1 cellular context compared by ENCODE assay signal in the genomic region with DNA sequence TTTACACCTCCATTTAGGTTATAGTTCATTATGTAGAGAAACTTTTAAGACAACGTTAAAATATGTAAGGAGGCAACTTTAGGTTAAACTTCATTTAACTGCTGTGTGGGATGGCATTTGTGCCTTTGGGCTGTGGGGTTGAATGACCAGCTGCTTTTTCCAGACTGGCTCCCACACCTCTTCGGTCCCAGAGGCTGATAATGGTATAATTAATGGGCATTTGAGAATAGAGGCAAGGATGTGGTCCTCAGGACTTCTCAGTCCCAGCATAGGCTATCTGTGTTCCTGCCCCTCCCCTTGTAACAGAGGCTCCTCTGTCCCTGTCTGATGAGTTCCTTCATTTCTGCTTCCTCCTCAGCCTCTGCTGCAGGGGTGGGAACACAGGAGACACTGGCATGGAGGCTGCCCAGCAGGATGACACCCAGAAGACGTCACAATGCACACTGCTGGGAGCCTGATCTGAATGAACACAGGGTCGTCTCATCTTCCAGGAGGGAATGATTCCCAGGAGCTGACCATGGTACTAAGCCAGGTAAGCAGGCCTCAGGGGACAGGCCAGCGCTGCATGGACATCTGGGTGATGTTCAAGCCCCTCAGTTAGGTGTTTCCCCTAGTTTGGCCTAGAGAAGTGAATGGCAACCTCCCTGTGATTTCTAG.
A peak's percentile ranks its signal among the peaks of the same experiment; 100 is the strongest.
TF ChIP-seq lines count a peak whose summit lies in the region.

No MANE protein-coding gene starts in this region.

TF ChIP-seq in K562, 482 proteins besides CTCF, POLR2A, EP300 and RAD21 (continued from another document and continues in another):
- TF ChIP-seq, protein P1, sequence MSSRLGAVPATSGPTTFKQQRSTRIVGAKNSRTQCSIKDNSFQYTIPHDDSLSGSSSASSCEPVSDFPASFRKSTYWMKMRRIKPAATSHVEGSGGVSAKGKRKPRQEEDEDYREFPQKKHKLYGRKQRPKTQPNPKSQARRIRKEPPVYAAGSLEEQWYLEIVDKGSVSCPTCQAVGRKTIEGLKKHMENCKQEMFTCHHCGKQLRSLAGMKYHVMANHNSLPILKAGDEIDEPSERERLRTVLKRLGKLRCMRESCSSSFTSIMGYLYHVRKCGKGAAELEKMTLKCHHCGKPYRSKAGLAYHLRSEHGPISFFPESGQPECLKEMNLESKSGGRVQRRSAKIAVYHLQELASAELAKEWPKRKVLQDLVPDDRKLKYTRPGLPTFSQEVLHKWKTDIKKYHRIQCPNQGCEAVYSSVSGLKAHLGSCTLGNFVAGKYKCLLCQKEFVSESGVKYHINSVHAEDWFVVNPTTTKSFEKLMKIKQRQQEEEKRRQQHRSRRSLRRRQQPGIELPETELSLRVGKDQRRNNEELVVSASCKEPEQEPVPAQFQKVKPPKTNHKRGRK (tag; IDR thresholded peaks at IDR 0.05) = no peak
- TF ChIP-seq ZNF668 (CRISPR knock-in tag; IDR thresholded peaks at IDR 0.05) = no peak
- no peak for TF ChIP-seq ILF3 (IDR thresholded peaks at IDR 0.05; ENCODE audit: borderline replicate concordance)
- TF ChIP-seq, protein P2, sequence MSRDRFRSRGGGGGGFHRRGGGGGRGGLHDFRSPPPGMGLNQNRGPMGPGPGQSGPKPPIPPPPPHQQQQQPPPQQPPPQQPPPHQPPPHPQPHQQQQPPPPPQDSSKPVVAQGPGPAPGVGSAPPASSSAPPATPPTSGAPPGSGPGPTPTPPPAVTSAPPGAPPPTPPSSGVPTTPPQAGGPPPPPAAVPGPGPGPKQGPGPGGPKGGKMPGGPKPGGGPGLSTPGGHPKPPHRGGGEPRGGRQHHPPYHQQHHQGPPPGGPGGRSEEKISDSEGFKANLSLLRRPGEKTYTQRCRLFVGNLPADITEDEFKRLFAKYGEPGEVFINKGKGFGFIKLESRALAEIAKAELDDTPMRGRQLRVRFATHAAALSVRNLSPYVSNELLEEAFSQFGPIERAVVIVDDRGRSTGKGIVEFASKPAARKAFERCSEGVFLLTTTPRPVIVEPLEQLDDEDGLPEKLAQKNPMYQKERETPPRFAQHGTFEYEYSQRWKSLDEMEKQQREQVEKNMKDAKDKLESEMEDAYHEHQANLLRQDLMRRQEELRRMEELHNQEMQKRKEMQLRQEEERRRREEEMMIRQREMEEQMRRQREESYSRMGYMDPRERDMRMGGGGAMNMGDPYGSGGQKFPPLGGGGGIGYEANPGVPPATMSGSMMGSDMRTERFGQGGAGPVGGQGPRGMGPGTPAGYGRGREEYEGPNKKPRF (IDR thresholded peaks at IDR 0.05; ENCODE audit: low read depth, low read length) = no peak
- no peak for TF ChIP-seq HDAC8 (tag; IDR thresholded peaks at IDR 0.05)
- TF ChIP-seq, protein P3, sequence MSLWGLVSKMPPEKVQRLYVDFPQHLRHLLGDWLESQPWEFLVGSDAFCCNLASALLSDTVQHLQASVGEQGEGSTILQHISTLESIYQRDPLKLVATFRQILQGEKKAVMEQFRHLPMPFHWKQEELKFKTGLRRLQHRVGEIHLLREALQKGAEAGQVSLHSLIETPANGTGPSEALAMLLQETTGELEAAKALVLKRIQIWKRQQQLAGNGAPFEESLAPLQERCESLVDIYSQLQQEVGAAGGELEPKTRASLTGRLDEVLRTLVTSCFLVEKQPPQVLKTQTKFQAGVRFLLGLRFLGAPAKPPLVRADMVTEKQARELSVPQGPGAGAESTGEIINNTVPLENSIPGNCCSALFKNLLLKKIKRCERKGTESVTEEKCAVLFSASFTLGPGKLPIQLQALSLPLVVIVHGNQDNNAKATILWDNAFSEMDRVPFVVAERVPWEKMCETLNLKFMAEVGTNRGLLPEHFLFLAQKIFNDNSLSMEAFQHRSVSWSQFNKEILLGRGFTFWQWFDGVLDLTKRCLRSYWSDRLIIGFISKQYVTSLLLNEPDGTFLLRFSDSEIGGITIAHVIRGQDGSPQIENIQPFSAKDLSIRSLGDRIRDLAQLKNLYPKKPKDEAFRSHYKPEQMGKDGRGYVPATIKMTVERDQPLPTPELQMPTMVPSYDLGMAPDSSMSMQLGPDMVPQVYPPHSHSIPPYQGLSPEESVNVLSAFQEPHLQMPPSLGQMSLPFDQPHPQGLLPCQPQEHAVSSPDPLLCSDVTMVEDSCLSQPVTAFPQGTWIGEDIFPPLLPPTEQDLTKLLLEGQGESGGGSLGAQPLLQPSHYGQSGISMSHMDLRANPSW (CRISPR knock-in tag; IDR thresholded peaks at IDR 0.05) = 0 out of 2 replicates have a peak, but pooled peaks have one; percentile 23
- no peak for TF ChIP-seq CREBBP (IDR thresholded peaks at IDR 0.05; ENCODE audit: low read depth, low read length)
- TF ChIP-seq, protein P4, sequence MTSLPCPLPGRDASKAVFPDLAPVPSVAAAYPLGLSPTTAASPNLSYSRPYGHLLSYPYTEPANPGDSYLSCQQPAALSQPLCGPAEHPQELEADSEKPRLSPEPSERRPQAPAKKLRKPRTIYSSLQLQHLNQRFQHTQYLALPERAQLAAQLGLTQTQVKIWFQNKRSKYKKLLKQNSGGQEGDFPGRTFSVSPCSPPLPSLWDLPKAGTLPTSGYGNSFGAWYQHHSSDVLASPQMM (CRISPR knock-in tag; IDR thresholded peaks at IDR 0.05) = no peak
- TF ChIP-seq FOXA1 (IDR thresholded peaks at IDR 0.05; ENCODE audit: borderline replicate concordance) = no peak
- TF ChIP-seq BACH1 (tag; IDR thresholded peaks at IDR 0.05) = no peak
- TF ChIP-seq SNRNP70 (optimal IDR thresholded peaks at IDR 0.05; ENCODE audit: low read depth, low read length) = no peak
- no peak for TF ChIP-seq TEAD1 (CRISPR knock-in tag; IDR thresholded peaks at IDR 0.05)
- TF ChIP-seq ZNF589 (CRISPR knock-in tag; IDR thresholded peaks at IDR 0.05; ENCODE audit: low read depth) = no peak
- no peak for TF ChIP-seq RBM25 (IDR thresholded peaks at IDR 0.05; ENCODE audit: low read depth, low read length, severe bottlenecking)
- no peak for TF ChIP-seq FOXJ2 (tag; IDR thresholded peaks at IDR 0.05)
- TF ChIP-seq, protein P5, sequence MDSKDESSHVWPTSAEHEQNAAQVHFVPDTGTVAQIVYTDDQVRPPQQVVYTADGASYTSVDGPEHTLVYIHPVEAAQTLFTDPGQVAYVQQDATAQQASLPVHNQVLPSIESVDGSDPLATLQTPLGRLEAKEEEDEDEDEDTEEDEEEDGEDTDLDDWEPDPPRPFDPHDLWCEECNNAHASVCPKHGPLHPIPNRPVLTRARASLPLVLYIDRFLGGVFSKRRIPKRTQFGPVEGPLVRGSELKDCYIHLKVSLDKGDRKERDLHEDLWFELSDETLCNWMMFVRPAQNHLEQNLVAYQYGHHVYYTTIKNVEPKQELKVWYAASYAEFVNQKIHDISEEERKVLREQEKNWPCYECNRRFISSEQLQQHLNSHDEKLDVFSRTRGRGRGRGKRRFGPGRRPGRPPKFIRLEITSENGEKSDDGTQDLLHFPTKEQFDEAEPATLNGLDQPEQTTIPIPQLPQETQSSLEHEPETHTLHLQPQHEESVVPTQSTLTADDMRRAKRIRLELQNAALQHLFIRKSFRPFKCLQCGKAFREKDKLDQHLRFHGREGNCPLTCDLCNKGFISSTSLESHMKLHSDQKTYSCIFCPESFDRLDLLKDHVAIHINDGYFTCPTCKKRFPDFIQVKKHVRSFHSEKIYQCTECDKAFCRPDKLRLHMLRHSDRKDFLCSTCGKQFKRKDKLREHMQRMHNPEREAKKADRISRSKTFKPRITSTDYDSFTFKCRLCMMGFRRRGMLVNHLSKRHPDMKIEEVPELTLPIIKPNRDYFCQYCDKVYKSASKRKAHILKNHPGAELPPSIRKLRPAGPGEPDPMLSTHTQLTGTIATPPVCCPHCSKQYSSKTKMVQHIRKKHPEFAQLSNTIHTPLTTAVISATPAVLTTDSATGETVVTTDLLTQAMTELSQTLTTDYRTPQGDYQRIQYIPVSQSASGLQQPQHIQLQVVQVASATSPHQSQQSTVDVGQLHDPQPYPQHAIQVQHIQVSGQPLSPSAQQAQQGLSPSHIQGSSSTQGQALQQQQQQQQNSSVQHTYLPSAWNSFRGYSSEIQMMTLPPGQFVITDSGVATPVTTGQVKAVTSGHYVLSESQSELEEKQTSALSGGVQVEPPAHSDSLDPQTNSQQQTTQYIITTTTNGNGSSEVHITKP (IDR thresholded peaks at IDR 0.05; ENCODE audit: partially characterized antibody) = no peak
- TF ChIP-seq SRSF3 (IDR thresholded peaks at IDR 0.05; ENCODE audit: insufficient read depth, low read length) = 0 out of 2 replicates have a peak, but pooled peaks have one; percentile 68
- TF ChIP-seq, protein P6, sequence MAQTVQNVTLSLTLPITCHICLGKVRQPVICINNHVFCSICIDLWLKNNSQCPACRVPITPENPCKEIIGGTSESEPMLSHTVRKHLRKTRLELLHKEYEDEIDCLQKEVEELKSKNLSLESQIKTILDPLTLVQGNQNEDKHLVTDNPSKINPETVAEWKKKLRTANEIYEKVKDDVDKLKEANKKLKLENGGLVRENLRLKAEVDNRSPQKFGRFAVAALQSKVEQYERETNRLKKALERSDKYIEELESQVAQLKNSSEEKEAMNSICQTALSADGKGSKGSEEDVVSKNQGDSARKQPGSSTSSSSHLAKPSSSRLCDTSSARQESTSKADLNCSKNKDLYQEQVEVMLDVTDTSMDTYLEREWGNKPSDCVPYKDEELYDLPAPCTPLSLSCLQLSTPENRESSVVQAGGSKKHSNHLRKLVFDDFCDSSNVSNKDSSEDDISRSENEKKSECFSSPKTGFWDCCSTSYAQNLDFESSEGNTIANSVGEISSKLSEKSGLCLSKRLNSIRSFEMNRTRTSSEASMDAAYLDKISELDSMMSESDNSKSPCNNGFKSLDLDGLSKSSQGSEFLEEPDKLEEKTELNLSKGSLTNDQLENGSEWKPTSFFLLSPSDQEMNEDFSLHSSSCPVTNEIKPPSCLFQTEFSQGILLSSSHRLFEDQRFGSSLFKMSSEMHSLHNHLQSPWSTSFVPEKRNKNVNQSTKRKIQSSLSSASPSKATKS (CRISPR knock-in tag; IDR thresholded peaks at IDR 0.05) = no peak
- no peak for TF ChIP-seq SAFB2 (IDR thresholded peaks at IDR 0.05; ENCODE audit: borderline replicate concordance, low read depth, low read length, severe bottlenecking)
- TF ChIP-seq STAT5B (CRISPR knock-in tag; IDR thresholded peaks at IDR 0.05) = no peak
- TF ChIP-seq MYNN (IDR thresholded peaks at IDR 0.05) = no peak
- peak; percentile 59; the same call in 1 of the 2 replicates for TF ChIP-seq MYNN (CRISPR knock-in tag; IDR thresholded peaks at IDR 0.05)
- peak in 1 of 2 experiments; percentile 43; a peak in 1 of 4 replicates for TF ChIP-seq FOXA3 (CRISPR knock-in tag; conservative IDR thresholded peaks at IDR 0.05 in 1 of 2, IDR thresholded peaks at IDR 0.05 in 1 of 2)
- no peak for TF ChIP-seq SRSF9 (IDR thresholded peaks at IDR 0.05; ENCODE audit: borderline replicate concordance, low read depth, low read length)
- TF ChIP-seq GTF2F1 (IDR thresholded peaks at IDR 0.05; ENCODE audit: low read depth, low read length) = no peak
- TF ChIP-seq KDM1A (IDR thresholded peaks at IDR 0.05) = no peak
- TF ChIP-seq NRF1 (conservative IDR thresholded peaks at IDR 0.05 in 1 of 2, IDR thresholded peaks at IDR 0.05 in 1 of 2) = no peak
- no peak for TF ChIP-seq ETV6 (IDR thresholded peaks at IDR 0.05; ENCODE audit: borderline replicate concordance in 1 of 2, low read depth in 2 of 2, low read length in 1 of 2)
- no peak for TF ChIP-seq ETV6 (CRISPR knock-in tag; IDR thresholded peaks at IDR 0.05; ENCODE audit: borderline replicate concordance)
- TF ChIP-seq ZNF184 (CRISPR knock-in tag; IDR thresholded peaks at IDR 0.05) = 0 out of 2 replicates have a peak, but pooled peaks have one; percentile 9
- TF ChIP-seq, protein P7, sequence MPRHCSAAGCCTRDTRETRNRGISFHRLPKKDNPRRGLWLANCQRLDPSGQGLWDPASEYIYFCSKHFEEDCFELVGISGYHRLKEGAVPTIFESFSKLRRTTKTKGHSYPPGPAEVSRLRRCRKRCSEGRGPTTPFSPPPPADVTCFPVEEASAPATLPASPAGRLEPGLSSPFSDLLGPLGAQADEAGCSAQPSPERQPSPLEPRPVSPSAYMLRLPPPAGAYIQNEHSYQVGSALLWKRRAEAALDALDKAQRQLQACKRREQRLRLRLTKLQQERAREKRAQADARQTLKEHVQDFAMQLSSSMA (CRISPR knock-in tag; IDR thresholded peaks at IDR 0.05) = no peak
- no peak for TF ChIP-seq C11orf30 (IDR thresholded peaks at IDR 0.05; ENCODE audit: low read depth)
- TF ChIP-seq PRMT5 (CRISPR knock-in tag; IDR thresholded peaks at IDR 0.05) = peak; percentile 46
- no peak for TF ChIP-seq TAF1 (IDR thresholded peaks at IDR 0.05; ENCODE audit: control insufficient read depth, extremely low read depth, insufficient read depth, low read length, severe bottlenecking)
- TF ChIP-seq, protein P8, sequence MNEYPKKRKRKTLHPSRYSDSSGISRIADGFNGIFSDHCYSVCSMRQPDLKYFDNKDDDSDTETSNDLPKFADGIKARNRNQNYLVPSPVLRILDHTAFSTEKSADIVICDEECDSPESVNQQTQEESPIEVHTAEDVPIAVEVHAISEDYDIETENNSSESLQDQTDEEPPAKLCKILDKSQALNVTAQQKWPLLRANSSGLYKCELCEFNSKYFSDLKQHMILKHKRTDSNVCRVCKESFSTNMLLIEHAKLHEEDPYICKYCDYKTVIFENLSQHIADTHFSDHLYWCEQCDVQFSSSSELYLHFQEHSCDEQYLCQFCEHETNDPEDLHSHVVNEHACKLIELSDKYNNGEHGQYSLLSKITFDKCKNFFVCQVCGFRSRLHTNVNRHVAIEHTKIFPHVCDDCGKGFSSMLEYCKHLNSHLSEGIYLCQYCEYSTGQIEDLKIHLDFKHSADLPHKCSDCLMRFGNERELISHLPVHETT (CRISPR knock-in tag; conservative IDR thresholded peaks at IDR 0.05 in 1 of 2, IDR thresholded peaks at IDR 0.05 in 1 of 2) = 0 out of 4 replicates have a peak, but pooled peaks of 1 of the 2 experiments have one; percentile 47
- TF ChIP-seq BRD9 (IDR thresholded peaks at IDR 0.05; ENCODE audit: low read depth, partially characterized antibody) = no peak
- no peak for TF ChIP-seq MEF2D (tag; conservative IDR thresholded peaks at IDR 0.05; ENCODE audit: low read depth)
- no peak for TF ChIP-seq SPI1 (IDR thresholded peaks at IDR 0.05; ENCODE audit: borderline replicate concordance, low read depth, low read length)
- TF ChIP-seq HIVEP1 (CRISPR knock-in tag; IDR thresholded peaks at IDR 0.05) = no peak
- TF ChIP-seq, protein P9, sequence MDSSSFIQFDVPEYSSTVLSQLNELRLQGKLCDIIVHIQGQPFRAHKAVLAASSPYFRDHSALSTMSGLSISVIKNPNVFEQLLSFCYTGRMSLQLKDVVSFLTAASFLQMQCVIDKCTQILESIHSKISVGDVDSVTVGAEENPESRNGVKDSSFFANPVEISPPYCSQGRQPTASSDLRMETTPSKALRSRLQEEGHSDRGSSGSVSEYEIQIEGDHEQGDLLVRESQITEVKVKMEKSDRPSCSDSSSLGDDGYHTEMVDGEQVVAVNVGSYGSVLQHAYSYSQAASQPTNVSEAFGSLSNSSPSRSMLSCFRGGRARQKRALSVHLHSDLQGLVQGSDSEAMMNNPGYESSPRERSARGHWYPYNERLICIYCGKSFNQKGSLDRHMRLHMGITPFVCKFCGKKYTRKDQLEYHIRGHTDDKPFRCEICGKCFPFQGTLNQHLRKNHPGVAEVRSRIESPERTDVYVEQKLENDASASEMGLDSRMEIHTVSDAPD (CRISPR knock-in tag; IDR thresholded peaks at IDR 0.05) = no peak
- TF ChIP-seq MIER1 (IDR thresholded peaks at IDR 0.05; ENCODE audit: low read depth) = no peak
- TF ChIP-seq, protein P10, sequence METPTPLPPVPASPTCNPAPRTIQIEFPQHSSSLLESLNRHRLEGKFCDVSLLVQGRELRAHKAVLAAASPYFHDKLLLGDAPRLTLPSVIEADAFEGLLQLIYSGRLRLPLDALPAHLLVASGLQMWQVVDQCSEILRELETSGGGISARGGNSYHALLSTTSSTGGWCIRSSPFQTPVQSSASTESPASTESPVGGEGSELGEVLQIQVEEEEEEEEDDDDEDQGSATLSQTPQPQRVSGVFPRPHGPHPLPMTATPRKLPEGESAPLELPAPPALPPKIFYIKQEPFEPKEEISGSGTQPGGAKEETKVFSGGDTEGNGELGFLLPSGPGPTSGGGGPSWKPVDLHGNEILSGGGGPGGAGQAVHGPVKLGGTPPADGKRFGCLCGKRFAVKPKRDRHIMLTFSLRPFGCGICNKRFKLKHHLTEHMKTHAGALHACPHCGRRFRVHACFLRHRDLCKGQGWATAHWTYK (CRISPR knock-in tag; IDR thresholded peaks at IDR 0.05) = no peak
- TF ChIP-seq HEY1 (CRISPR knock-in tag; IDR thresholded peaks at IDR 0.05; ENCODE audit: borderline replicate concordance) = no peak
